ENCODE assay signal across 1 cellular context in the genomic region with DNA sequence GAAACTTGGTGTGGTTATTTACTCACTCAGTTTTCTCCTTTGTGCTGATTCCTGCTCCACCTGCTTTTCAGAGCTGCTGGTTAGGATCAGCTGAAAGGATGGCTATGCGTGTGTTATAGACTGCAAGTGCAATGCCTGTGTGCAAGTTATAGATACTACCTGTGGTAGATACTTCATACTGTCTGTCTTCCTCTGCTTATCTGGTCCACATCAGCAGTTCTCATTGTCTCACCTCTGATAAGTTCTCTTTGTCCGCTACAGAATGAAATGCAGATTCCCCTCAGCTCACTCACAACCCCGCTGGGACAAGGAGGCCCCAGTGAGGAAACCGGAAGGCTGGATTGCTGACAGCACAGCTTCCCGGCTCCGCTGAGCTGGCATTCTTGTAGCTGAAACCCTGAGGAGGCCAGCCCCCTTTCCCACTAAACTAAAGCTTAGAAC.
TF ChIP-seq lines count a peak whose summit lies in the region.

No MANE protein-coding gene starts in this region.

TF ChIP-seq in GM12878, 131 proteins besides CTCF, POLR2A, EP300 and RAD21 (continued from another document):
- TF ChIP-seq, protein P1, sequence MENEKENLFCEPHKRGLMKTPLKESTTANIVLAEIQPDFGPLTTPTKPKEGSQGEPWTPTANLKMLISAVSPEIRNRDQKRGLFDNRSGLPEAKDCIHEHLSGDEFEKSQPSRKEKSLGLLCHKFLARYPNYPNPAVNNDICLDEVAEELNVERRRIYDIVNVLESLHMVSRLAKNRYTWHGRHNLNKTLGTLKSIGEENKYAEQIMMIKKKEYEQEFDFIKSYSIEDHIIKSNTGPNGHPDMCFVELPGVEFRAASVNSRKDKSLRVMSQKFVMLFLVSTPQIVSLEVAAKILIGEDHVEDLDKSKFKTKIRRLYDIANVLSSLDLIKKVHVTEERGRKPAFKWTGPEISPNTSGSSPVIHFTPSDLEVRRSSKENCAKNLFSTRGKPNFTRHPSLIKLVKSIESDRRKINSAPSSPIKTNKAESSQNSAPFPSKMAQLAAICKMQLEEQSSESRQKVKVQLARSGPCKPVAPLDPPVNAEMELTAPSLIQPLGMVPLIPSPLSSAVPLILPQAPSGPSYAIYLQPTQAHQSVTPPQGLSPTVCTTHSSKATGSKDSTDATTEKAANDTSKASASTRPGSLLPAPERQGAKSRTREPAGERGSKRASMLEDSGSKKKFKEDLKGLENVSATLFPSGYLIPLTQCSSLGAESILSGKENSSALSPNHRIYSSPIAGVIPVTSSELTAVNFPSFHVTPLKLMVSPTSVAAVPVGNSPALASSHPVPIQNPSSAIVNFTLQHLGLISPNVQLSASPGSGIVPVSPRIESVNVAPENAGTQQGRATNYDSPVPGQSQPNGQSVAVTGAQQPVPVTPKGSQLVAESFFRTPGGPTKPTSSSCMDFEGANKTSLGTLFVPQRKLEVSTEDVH (IDR thresholded peaks at IDR 0.05; ENCODE audit: low read depth, partially characterized antibody): no peak
- TF ChIP-seq BHLHE40 (IDR thresholded peaks at IDR 0.05; ENCODE audit: borderline replicate concordance in 1 of 2, low read depth in 2 of 2, low read length in 1 of 2) (no peak), SUPT20H (IDR thresholded peaks at IDR 0.05; ENCODE audit: borderline replicate concordance, control insufficient read depth, low read depth, low read length) (no peak), KDM1A (IDR thresholded peaks at IDR 0.05; ENCODE audit: borderline replicate concordance) (no peak), STAT3 (IDR thresholded peaks at IDR 0.05; ENCODE audit: low read depth, low read length) (no peak), POU2F2 (IDR thresholded peaks at IDR 0.05; ENCODE audit: borderline replicate concordance, low read depth, low read length) (no peak), JUND (IDR thresholded peaks at IDR 0.05; ENCODE audit: low read depth, low read length) (no peak), POLR2AphosphoS2 (IDR thresholded peaks at IDR 0.05; ENCODE audit: low read depth, low read length) (no peak), IRF4 (IDR thresholded peaks at IDR 0.05; ENCODE audit: low read depth, low read length) (no peak)
TF ChIP-seq in GM12878: peak in this region for 0.
